Comparison of ENCODE assay signal across 27 cellular contexts in the genomic region with DNA sequence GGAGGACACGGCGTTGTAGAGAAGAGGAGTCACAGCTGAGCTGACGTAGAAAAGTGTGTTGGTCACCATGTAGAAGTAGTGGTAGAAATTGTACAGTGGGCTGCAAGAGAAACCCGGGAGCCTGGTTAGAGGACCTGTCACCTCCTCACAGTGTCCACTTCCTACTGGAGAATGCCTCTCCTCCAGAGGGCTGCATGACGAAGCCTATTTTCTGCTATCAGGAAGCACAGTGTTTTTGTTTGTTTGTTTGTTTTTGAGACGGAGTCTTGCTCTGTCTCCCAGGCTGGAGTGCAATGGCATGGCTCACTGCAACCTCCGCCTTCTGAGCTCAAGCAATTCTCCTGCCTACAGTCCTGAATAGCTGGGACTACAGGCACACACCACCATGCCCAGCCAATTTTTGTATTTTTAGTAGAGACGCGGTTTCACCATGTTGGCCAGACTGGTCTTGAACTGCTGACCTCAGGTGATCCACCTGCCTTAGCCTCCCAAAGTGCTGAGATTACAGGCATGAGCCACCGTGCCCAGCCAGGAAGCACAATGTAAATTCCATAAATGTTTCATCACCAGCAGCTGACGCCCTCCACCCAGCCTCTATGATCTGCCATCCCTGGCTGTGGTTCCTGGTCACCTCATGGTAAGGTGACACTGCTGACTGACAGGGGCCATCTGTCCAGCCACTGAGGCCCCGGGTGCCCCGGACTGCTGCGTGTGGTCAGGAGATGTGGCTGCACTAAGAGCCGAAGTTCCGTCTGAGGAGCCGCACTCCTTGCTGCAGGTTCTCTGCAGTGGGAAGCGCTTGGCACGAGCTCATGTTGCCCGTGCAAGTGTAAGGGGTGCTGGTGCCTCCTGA. TPM values are rescaled to one million over a fixed set of nuclear protein-coding genes. Genes with fewer than 3 reads are reported as not detected.
"Had no signal": no experiment of that assay in that cellular context is flagged by ENCODE, and none has a peak within 500 bp of the region (broad histone marks: within the 10 kb centered on the region; RNA-seq: fewer than 3 reads in every experiment).

No MANE protein-coding gene starts in this region.

- H3K27ac Mint-ChIP-seq: activated B cell treated with CpG ODN at 0.5 μM for 24 hours; activated CD8-positive, alpha-beta T cell treated with anti-CD3 and anti-CD28 coated beads for 36 hours; activated naive CD4-positive, alpha-beta T cell treated with anti-CD3 and anti-CD28 coated beads, Interleukin-2, amount 50 U/mL, for 24 hours; activated T-helper 17 cell treated with anti-CD3 and anti-CD28 coated beads, Interleukin-2, amount 50 U/mL, for 72 hours; endodermal cell; natural killer cell; stimulated activated effector memory CD8-positive, alpha-beta T cell treated with anti-CD3 and anti-CD28 coated beads, Interleukin-12 subunit alpha, Interleukin-12 subunit beta, amount 100 ng/mL, for 72 hours; stimulated activated naive CD8-positive, alpha-beta T cell treated with anti-CD3 and anti-CD28 coated beads, Interleukin-15, amount 100 ng/mL, for 72 hours; T-helper 2 cell treated with Interferon-gamma antibody and Interleukin-4, amounts not matched to agents 5 μg/mL and 100 μg/mL, for 36 hours had no signal

- H3K36me3 Mint-ChIP-seq: activated naive CD4-positive, alpha-beta T cell treated with anti-CD3 and anti-CD28 coated beads, Interleukin-2, amount 50 U/mL, for 24 hours; natural killer cell; stimulated activated effector memory CD8-positive, alpha-beta T cell treated with anti-CD3 and anti-CD28 coated beads, Interleukin-12 subunit alpha, Interleukin-12 subunit beta, amount 100 ng/mL, for 72 hours had no signal

- DNase-seq: activated B cell treated with CpG ODN at 0.5 μM for 24 hours; activated CD4-positive, alpha-beta T cell treated with anti-CD3 and anti-CD28 coated beads, Interleukin-2, amount 50 U/mL, for 1 hour; activated CD8-positive, alpha-beta T cell treated with anti-CD3 and anti-CD28 coated beads for 36 hours; activated T-cell treated with anti-CD3 and anti-CD28 coated beads, Interleukin-2, amount 50 U/mL, for 4 hours; central memory CD4-positive, alpha-beta T cell; endodermal cell; foreskin melanocyte; islet precursor cell; left cardiac atrium; midbrain; natural killer cell; stimulated activated CD4-positive, alpha-beta T cell treated with anti-CD3 and anti-CD28 coated beads, Interleukin-12 subunit alpha, Interleukin-12 subunit beta, amount 100 ng/mL, for 4 hours; stimulated activated CD4-positive, alpha-beta T cell treated with anti-CD3 and anti-CD28 coated beads, Interleukin-4, amount 100 ng/mL, for 1 hour; stimulated activated naive CD8-positive, alpha-beta T cell treated with anti-CD3 and anti-CD28 coated beads, Interleukin-15, amount 100 ng/mL, for 72 hours; substantia nigra; T-helper 1 cell had no signal

- H3K4me1 Mint-ChIP-seq: activated B cell treated with CpG ODN at 0.5 μM for 24 hours; activated naive CD4-positive, alpha-beta T cell treated with anti-CD3 and anti-CD28 coated beads, Interleukin-2, amount 50 U/mL, for 24 hours; activated T-helper 17 cell treated with anti-CD3 and anti-CD28 coated beads, Interleukin-2, amount 50 U/mL, for 72 hours; endodermal cell; natural killer cell; stimulated activated effector memory CD8-positive, alpha-beta T cell treated with anti-CD3 and anti-CD28 coated beads, Interleukin-12 subunit alpha, Interleukin-12 subunit beta, amount 100 ng/mL, for 72 hours; stimulated activated naive CD8-positive, alpha-beta T cell treated with anti-CD3 and anti-CD28 coated beads, Interleukin-15, amount 100 ng/mL, for 72 hours had no signal

- H3K4me3 Mint-ChIP-seq: activated B cell treated with CpG ODN at 0.5 μM for 24 hours; activated CD8-positive, alpha-beta T cell treated with anti-CD3 and anti-CD28 coated beads for 36 hours; activated naive CD4-positive, alpha-beta T cell treated with anti-CD3 and anti-CD28 coated beads, Interleukin-2, amount 50 U/mL, for 24 hours; activated T-cell treated with anti-CD3 and anti-CD28 coated beads, Interleukin-2, amount 50 U/mL, for 4 hours; activated T-helper 17 cell treated with anti-CD3 and anti-CD28 coated beads, Interleukin-2, amount 50 U/mL, for 72 hours; endodermal cell; natural killer cell; stimulated activated effector memory CD8-positive, alpha-beta T cell treated with anti-CD3 and anti-CD28 coated beads, Interleukin-12 subunit alpha, Interleukin-12 subunit beta, amount 100 ng/mL, for 72 hours; stimulated activated naive CD8-positive, alpha-beta T cell treated with anti-CD3 and anti-CD28 coated beads, Interleukin-15, amount 100 ng/mL, for 72 hours; T-helper 2 cell treated with Interferon-gamma antibody and Interleukin-4, amounts not matched to agents 5 μg/mL and 100 μg/mL, for 36 hours had no signal

- ATAC-seq: activated CD8-positive, alpha-beta T cell treated with anti-CD3 and anti-CD28 coated beads for 36 hours; activated T-cell treated with anti-CD3 and anti-CD28 coated beads, Interleukin-2, amount 50 U/mL, for 4 hours; activated T-helper 17 cell treated with anti-CD3 and anti-CD28 coated beads, Interleukin-2, amount 50 U/mL, for 72 hours; left cardiac atrium; natural killer cell; stimulated activated naive CD8-positive, alpha-beta T cell treated with anti-CD3 and anti-CD28 coated beads, Interleukin-15, amount 100 ng/mL, for 72 hours had no signal

RNA-seq across cellular contexts. Expression of a gene that starts 11.1 kb away (rescaled TPM):
- total RNA-seq: activated B cell treated with CpG ODN at 0.5 μM for 24 hours; activated CD8-positive, alpha-beta T cell treated with anti-CD3 and anti-CD28 coated beads for 36 hours; activated T-cell treated with anti-CD3 and anti-CD28 coated beads, Interleukin-2, amount 50 U/mL, for 4 hours; activated T-helper 17 cell treated with anti-CD3 and anti-CD28 coated beads, Interleukin-2, amount 50 U/mL, for 72 hours; endodermal cell; esophagus muscularis mucosa; hepatocyte; lower leg skin; natural killer cell; osteocyte; skeletal muscle tissue; upper lobe of left lung; vagina had no signal
